Comparison of ENCODE assay signal across 12 cellular contexts in genomic region chr3:153628591-153628990, GRCh38.
DNase-seq lines count a peak whose midpoint lies in the region; ATAC-seq, FAIRE-seq and TF ChIP-seq lines count a peak whose summit lies in the region.
"Had no signal": no experiment of that assay in that cellular context is flagged by ENCODE, and none has a peak within 500 bp of the region (broad histone marks: within the 10 kb centered on the region; RNA-seq: fewer than 3 reads in every experiment).

No MANE protein-coding gene starts in this region.

- no peaks in the 10 kb centered on the region for H3K9me3 Mint-ChIP-seq in endothelial cell (ENCODE audit: unreplicated experiment)
- H3K9me3 Mint-ChIP-seq in stimulated activated memory B cell treated with anti-CD40 and anti-IgM and Interleukin-4, amounts not matched to agents 10 μg/mL and 1 μg/mL and 100 μg/mL, for 72 hours, result no peaks in the 10 kb centered on the region
- H3K9me3 Mint-ChIP-seq: neural progenitor cell had no signal

- no peaks in the 10 kb centered on the region for H3K36me3 Mint-ChIP-seq in endothelial cell (ENCODE audit: low read depth, unreplicated experiment)
- no peaks in the 10 kb centered on the region for H3K36me3 Mint-ChIP-seq in stimulated activated memory B cell treated with anti-CD40 and anti-IgM and Interleukin-4, amounts not matched to agents 10 μg/mL and 1 μg/mL and 100 μg/mL, for 72 hours
- H3K36me3 Mint-ChIP-seq: neural progenitor cell had no signal

- DNase-seq in GM12892 (ENCODE audit: insufficient read length), result no peak
- DNase-seq in endothelial cell (ENCODE audit: low spot score), result peak; percentile 6
- no peak for DNase-seq in ACHN
- no peak for DNase-seq in inferior parietal cortex (ENCODE audit: extremely low spot score)
- DNase-seq: GF-D8; stimulated activated CD4-positive, alpha-beta T cell treated with anti-CD3 and anti-CD28 coated beads, Interleukin-4, amount 100 ng/mL, for 1 hour; transverse colon had no signal

- H3K4me3 Mint-ChIP-seq in endothelial cell (ENCODE audit: unreplicated experiment), result no peak overlapping the region
- H3K4me3 Mint-ChIP-seq in stimulated activated memory B cell treated with anti-CD40 and anti-IgM and Interleukin-4, amounts not matched to agents 10 μg/mL and 1 μg/mL and 100 μg/mL, for 72 hours, result no peak overlapping the region
- H3K4me3 Mint-ChIP-seq: neural progenitor cell had no signal

- H3K4me1 Mint-ChIP-seq in endothelial cell (ENCODE audit: unreplicated experiment), result peaks cover 51% of the 10 kb centered on the region
- no peaks in the 10 kb centered on the region for H3K4me1 Mint-ChIP-seq in stimulated activated memory B cell treated with anti-CD40 and anti-IgM and Interleukin-4, amounts not matched to agents 10 μg/mL and 1 μg/mL and 100 μg/mL, for 72 hours
- H3K4me1 Mint-ChIP-seq: neural progenitor cell had no signal

- FAIRE-seq in GM12892 (lab: Jason Lieb, UNC), result peak; percentile 66

- in situ Hi-C loops in ACHN (cut with HindIII; ENCODE audit: low pct_ligation_motif_present, low pct_unique_long_range_greater_than_20kb, low sequenced_read_pairs), result no loop called here

- ATAC-seq in GM19467 (IDR thresholded peaks at IDR 0.05; ENCODE audit: unreplicated experiment) (peak; percentile 42), HG03565 (IDR thresholded peaks at IDR 0.05; ENCODE audit: unreplicated experiment) (peak; percentile 33), HG02840 (IDR thresholded peaks at IDR 0.05; ENCODE audit: low FRiP score, unreplicated experiment) (no peak)
- ATAC-seq in stimulated activated memory B cell treated with anti-CD40 and anti-IgM and Interleukin-4, amounts not matched to agents 10 μg/mL and 1 μg/mL and 100 μg/mL, for 72 hours, result no peak

- H3K27me3 Mint-ChIP-seq in endothelial cell (ENCODE audit: unreplicated experiment), result peaks cover 5% of the 10 kb centered on the region
- H3K27me3 Mint-ChIP-seq in stimulated activated memory B cell treated with anti-CD40 and anti-IgM and Interleukin-4, amounts not matched to agents 10 μg/mL and 1 μg/mL and 100 μg/mL, for 72 hours, result no peaks in the 10 kb centered on the region

- no peak for TF ChIP-seq CTCF in endothelial cell (IDR thresholded peaks at IDR 0.05; ENCODE audit: unreplicated experiment)

- H3K27ac Mint-ChIP-seq in endothelial cell (ENCODE audit: unreplicated experiment), result peak overlapping the region; percentile 93
- H3K27ac Mint-ChIP-seq in stimulated activated memory B cell treated with anti-CD40 and anti-IgM and Interleukin-4, amounts not matched to agents 10 μg/mL and 1 μg/mL and 100 μg/mL, for 72 hours, result no peak overlapping the region
- H3K27ac Mint-ChIP-seq: neural progenitor cell had no signal

- no peak for TF ChIP-seq POLR2A in GM12892 (IDR thresholded peaks at IDR 0.05; ENCODE audit: low read depth, low read length)

Comparison
In these comparisons a context has a peak if more than half of its experiments do, and no peak if none do; other contexts are left out.
1. ATAC-seq: peak in GM19467 (single experiment) and HG03565 (single experiment); none in HG02840 (single experiment) and stimulated activated memory B cell treated with anti-CD40 and anti-IgM and Interleukin-4, amounts not matched to agents 10 μg/mL and 1 μg/mL and 100 μg/mL, for 72 hours (single experiment).